ENCODE assay signal across 8 cellular contexts in the genomic region with DNA sequence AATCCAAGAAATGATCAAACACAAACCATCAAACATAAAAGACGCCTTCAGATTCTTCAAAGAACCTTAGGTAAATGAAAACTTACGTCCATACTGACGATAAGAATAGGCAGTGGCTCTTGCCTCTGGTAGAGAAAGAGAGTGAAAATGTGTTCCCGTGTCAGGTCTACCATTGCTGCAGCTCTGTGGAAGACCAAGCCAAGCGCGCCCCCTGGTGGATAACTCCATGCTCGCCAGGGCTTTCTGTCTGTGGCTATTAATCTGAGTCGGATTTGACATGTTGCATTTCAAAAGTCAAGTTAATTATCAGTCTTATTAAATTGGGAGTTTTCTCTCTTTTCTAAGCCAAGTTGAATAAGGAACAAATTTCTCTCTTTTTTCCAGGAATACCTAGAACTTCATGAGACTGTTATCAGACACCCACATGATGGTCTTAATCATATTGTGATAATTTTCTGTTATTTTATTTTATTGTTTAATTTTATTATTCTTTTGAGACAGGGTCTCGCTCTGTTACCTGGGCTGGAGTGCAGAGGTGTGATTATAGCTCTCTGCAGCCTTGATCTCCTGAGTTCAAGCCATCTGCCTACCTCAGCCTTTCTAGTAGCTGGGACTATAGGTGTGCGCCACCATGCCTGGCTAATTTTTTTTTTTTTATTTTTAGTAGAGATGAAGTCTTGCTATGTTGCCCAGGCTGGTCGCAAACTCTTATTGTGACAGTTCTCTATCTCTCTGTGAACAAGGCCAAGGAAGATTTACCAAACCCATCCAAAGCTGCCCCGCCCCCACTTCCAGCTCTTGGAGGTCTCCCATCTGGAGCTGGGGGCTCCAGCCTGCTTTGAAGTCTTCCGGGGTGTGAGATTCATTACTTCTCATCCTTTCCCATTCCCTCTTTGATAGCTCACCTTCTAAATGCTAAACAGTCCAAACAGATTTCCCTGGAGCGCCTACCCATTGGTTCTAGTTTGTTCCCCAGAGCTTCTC. TPM values are rescaled to one million over a fixed set of nuclear protein-coding genes. Genes with fewer than 3 reads are reported as not detected.
DNase-seq lines count a peak whose midpoint lies in the region; ATAC-seq and TF ChIP-seq lines count a peak whose summit lies in the region.

No MANE protein-coding gene starts in this region.

- H3K9me3 ChIP-seq in heart right ventricle: peaks cover 0 to 7% (median 0%) of the 10 kb centered on the region in 11 donors
- no peaks in the 10 kb centered on the region for H3K9me3 ChIP-seq in aorta (ENCODE audit: control insufficient read depth, low read length)

- DNase-seq in DMS153 (lab: John Stamatoyannopoulos, UW): peak; percentile 54
- DNase-seq in NCI-H2029 (lab: John Stamatoyannopoulos, UW): peak; percentile 56
- peak; percentile 74 to 91 (median 87) for DNase-seq in T-helper 2 cell
- peak; percentile 83 for DNase-seq in amniotic stem cell (lab: John Stamatoyannopoulos, UW)
- peak; percentile 91 to 92 for DNase-seq in heart right ventricle
- DNase-seq in putamen (ENCODE audit: low spot score): peak; percentile 87
- DNase-seq in aorta: peak; percentile 91 to 97

- no peak overlapping the region for H3K4me3 ChIP-seq in heart right ventricle
- no peak overlapping the region for H3K4me3 ChIP-seq in aorta (ENCODE audit: low read length in 2 of 2)

- ATAC-seq in HG02571 (IDR thresholded peaks at IDR 0.05; ENCODE audit: unreplicated experiment): peak; percentile 77
- peak; percentile 86 to 96 (median 92) for ATAC-seq in heart right ventricle
- peak; percentile 93 for ATAC-seq in aorta (ENCODE audit: low FRiP score)

- H3K4me1 ChIP-seq in heart right ventricle: peaks cover 0 to 7% (median 4%) of the 10 kb centered on the region in 9 donors
- H3K4me1 ChIP-seq in aorta (ENCODE audit: control insufficient read depth in 1 of 2, insufficient read depth in 2 of 2, low read length in 2 of 2): no peaks in the 10 kb centered on the region

- intact Hi-C loops in heart right ventricle (cut with DNase I) (loop anchor here in 8 of 10 donors (1.0 to 10.0 kb wide), 9 partner anchors 31 to 107 kb away; a partner anchor contains a TSS), aorta (cut with DNase I) (loop anchor here (1.0 to 10.0 kb wide), 3 partner anchors 33 to 1633 kb away; a partner anchor contains a TSS)

- peak; percentile 91 to 98 (median 97) for TF ChIP-seq CTCF in heart right ventricle (IDR thresholded peaks at IDR 0.05)

- H3K36me3 ChIP-seq in heart right ventricle: no peaks in the 10 kb centered on the region
- no peaks in the 10 kb centered on the region for H3K36me3 ChIP-seq in aorta (ENCODE audit: control insufficient read depth in 1 of 2, insufficient read depth in 2 of 2, low read length in 1 of 2)

- H3K27ac ChIP-seq in heart right ventricle (no peak overlapping the region), aorta (ENCODE audit: low read depth in 1 of 2, low read length in 2 of 2) (no peak overlapping the region)

- H3K27me3 ChIP-seq in heart right ventricle (no peaks in the 10 kb centered on the region), aorta (ENCODE audit: control insufficient read depth in 1 of 2, insufficient read depth in 2 of 2, low read length in 1 of 2) (no peaks in the 10 kb centered on the region)

- WGBS in heart right ventricle, 2 donors: 26 to 28% methylated on average over 14 of the region's 14 CpGs
- WGBS in aorta, 2 donors: 24 to 27% methylated on average over 14 of the region's 14 CpGs

RNA-seq across cellular contexts. Expression of a gene that starts 15.8 kb away (rescaled TPM):
- total RNA-seq in heart right ventricle (1 to 10 TPM in 3 of 10 donors, under 1 TPM in 7; 0.42 to 8.7 (median 0.67) TPM), aorta (1 to 10 TPM; 4.3 to 7.5 TPM)
- polyA plus RNA-seq in heart right ventricle (1 to 10 TPM in 1 of 2 donors, under 1 TPM in 1; 0.61 to 1.3 TPM), aorta (1 to 10 TPM; 1.3 to 2.8 TPM)

RNA-seq across cellular contexts. Expression of a gene that starts 28.0 kb away (rescaled TPM):
- total RNA-seq in heart right ventricle (1 to 10 TPM; 1.5 to 4.4 (median 2.9) TPM), aorta (10 to 100 TPM; 10.3 TPM)
- polyA plus RNA-seq in heart right ventricle (10 to 100 TPM in 1 of 2 donors, under 1 TPM in 1; 0.83 to 25.4 TPM), aorta (10 to 100 TPM in 1 of 2 donors, 1 to 10 TPM in 1; 4.1 to 36.3 TPM)

RNA-seq across cellular contexts. Expression of a gene that starts 33.7 kb away (rescaled TPM):
- 10 to 100 TPM; 62.8 to 78.1 (median 71.4) TPM for total RNA-seq in heart right ventricle
- 10 to 100 TPM; 43.4 to 87.5 TPM for polyA plus RNA-seq in heart right ventricle
- 10 to 100 TPM; 70.6 to 74.4 TPM for total RNA-seq in aorta
- polyA plus RNA-seq in aorta: 10 to 100 TPM; 63.2 to 92.2 TPM

RNA-seq across cellular contexts. Expression of a gene that starts 51.7 kb away (rescaled TPM):
- total RNA-seq in heart right ventricle: 1,000 to 10,000 TPM in 9 of 10 donors, 100 to 1,000 TPM in 1; 886 to 1,398 (median 1,288) TPM
- polyA plus RNA-seq in heart right ventricle: 1,000 to 10,000 TPM; 1,705 to 5,403 TPM
- 100 to 1,000 TPM; 114 to 130 TPM for total RNA-seq in aorta
- 100 to 1,000 TPM; 250 to 286 TPM for polyA plus RNA-seq in aorta
